In the genomic region with DNA sequence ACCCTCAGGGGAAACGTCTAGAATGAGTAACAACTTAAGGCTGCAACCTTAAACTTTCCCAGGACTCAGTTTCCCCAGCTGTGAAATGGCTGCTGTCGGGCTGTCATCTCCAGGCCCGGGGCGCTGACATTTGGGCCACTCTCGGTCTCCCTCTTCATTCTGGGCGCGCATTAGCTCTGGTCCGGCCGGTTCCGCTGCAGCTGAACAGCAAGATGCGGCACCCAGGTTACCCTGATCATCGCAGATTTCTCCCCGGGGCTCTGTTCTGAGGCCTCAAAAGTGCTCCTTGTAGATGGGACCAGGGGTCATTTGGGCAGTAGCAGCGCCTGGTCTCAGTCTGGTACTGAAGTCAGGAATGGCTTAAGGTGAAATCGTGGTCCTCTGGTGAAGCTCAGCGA, we compare ENCODE assay signal across 8 cellular contexts. TPM values are rescaled to one million over a fixed set of nuclear protein-coding genes. Genes with fewer than 3 reads are reported as not detected.
A peak's percentile ranks its signal among the peaks of the same experiment; 100 is the strongest.
DNase-seq lines count a peak whose midpoint lies in the region; ATAC-seq, FAIRE-seq and TF ChIP-seq lines count a peak whose summit lies in the region.

No MANE protein-coding gene starts in this region.

- H3K9me3 ChIP-seq in RWPE2 (ENCODE audit: severe bottlenecking) (no peaks in the 10 kb centered on the region), esophagus squamous epithelium (peaks cover 0 to 5% (median 0%) of the 10 kb centered on the region in 3 donors), psoas muscle (no peaks in the 10 kb centered on the region)

- TF ChIP-seq POLR2A in esophagus squamous epithelium (IDR thresholded peaks at IDR 0.05) = no peak

- ATAC-seq in RWPE2 (ENCODE audit: low read depth) (no peak), psoas muscle (no peak), HG03354 (IDR thresholded peaks at IDR 0.05; ENCODE audit: poor library complexity, severe bottlenecking, unreplicated experiment) (no peak), GM21381 (IDR thresholded peaks at IDR 0.05; ENCODE audit: unreplicated experiment) (no peak), HG03442 (IDR thresholded peaks at IDR 0.05; ENCODE audit: unreplicated experiment) (no peak)

- H3K27me3 ChIP-seq in RWPE2 (ENCODE audit: insufficient read depth, poor library complexity, severe bottlenecking) (no peaks in the 10 kb centered on the region), esophagus squamous epithelium (peaks cover 0 to 44% (median 0%) of the 10 kb centered on the region in 4 donors), psoas muscle (ENCODE audit: insufficient read depth in 3 of 3, low read length in 2 of 3) (no peaks in the 10 kb centered on the region)

- FAIRE-seq in GM19239 (lab: Jason Lieb, UNC) = peak; percentile 28

- H3K4me1 ChIP-seq in RWPE2 (ENCODE audit: insufficient read depth, poor library complexity, severe bottlenecking) (peaks cover 9% of the 10 kb centered on the region), esophagus squamous epithelium (peaks cover 22 to 30% (median 22%) of the 10 kb centered on the region in 3 donors), psoas muscle (peaks cover 19% of the 10 kb centered on the region)

- no peaks in the 10 kb centered on the region for H3K36me3 ChIP-seq in RWPE2 (ENCODE audit: low read depth)
- H3K36me3 ChIP-seq in esophagus squamous epithelium = no peaks in the 10 kb centered on the region
- no peaks in the 10 kb centered on the region for H3K36me3 ChIP-seq in psoas muscle (ENCODE audit: insufficient read depth in 1 of 2, low read depth in 1 of 2)

- H3K4me3 ChIP-seq in RWPE2 (ENCODE audit: severe bottlenecking) (peak overlapping the region; percentile 73), esophagus squamous epithelium (peak overlapping the region in 3 of 4 donors; percentile 60 to 89 (median 73)), psoas muscle (peak overlapping the region; percentile 87)

- DNase-seq in GM19239 (ENCODE audit: insufficient read length, low spot score) (no peak), RWPE2 (ENCODE audit: low spot score) (no peak), esophagus squamous epithelium (lab: John Stamatoyannopoulos, UW) (no peak), psoas muscle (no peak), NCI-H1694 (lab: John Stamatoyannopoulos, UW) (no peak)

- 20 to 32% methylated on average over 1 to 12 of the region's 16 CpGs for WGBS in esophagus squamous epithelium, 2 donors
- WGBS in psoas muscle, 3 donors = 53 to 59% (median 55%) methylated on average over 16 of the region's 16 CpGs

- intact Hi-C loops in esophagus squamous epithelium (cut with DNase I) = loop anchor here (10.0 kb wide), 1 partner anchor 106 kb away; the partner anchor contains the start of gene CFAP251
- intact Hi-C loops in psoas muscle (cut with DNase I) = loop anchor here in 1 of 2 donors (10.0 kb wide), 1 partner anchor 96 kb away; no protein-coding TSS in a partner anchor

- no peak overlapping the region for H3K27ac ChIP-seq in RWPE2 (ENCODE audit: poor library complexity, severe bottlenecking)
- H3K27ac ChIP-seq in esophagus squamous epithelium = peak overlapping the region in 1 of 4 donors; percentile 85
- no peak overlapping the region for H3K27ac ChIP-seq in psoas muscle

- no peak for TF ChIP-seq CTCF in RWPE2 (IDR thresholded peaks at IDR 0.05; ENCODE audit: poor library complexity, severe bottlenecking)
- no peak for TF ChIP-seq CTCF in esophagus squamous epithelium (IDR thresholded peaks at IDR 0.05)
- TF ChIP-seq CTCF in psoas muscle (IDR thresholded peaks at IDR 0.05) = no peak

RNA-seq across cellular contexts. Expression of gene BCL7A, which starts 0.9 kb away (rescaled TPM):
- total RNA-seq in esophagus squamous epithelium (1 to 10 TPM; 2.5 to 8.6 (median 5.1) TPM), psoas muscle (10 to 100 TPM; 11.3 to 14.3 (median 12.5) TPM)
- 1 to 10 TPM; 3.6 to 8.1 (median 6.5) TPM for polyA plus RNA-seq in psoas muscle

RNA-seq across cellular contexts. Expression of gene MLXIP, which starts 57.8 kb away (rescaled TPM):
- 10 to 100 TPM in 3 of 4 donors, 1 to 10 TPM in 1; 9.6 to 20.0 (median 11.4) TPM for total RNA-seq in esophagus squamous epithelium
- total RNA-seq in psoas muscle = 100 to 1,000 TPM; 114 to 184 (median 137) TPM
- 100 to 1,000 TPM in 1 of 3 donors, 10 to 100 TPM in 2; 50.9 to 114 (median 55.0) TPM for polyA plus RNA-seq in psoas muscle

Comparison
In these comparisons a context has a peak if more than half of its experiments do, and no peak if none do; other contexts are left out.
1. RNA of gene MLXIP, which starts 57.8 kb away (total RNA-seq): 114 to 184 TPM in psoas muscle; 9.6 to 20.0 TPM in esophagus squamous epithelium; every median in the first group is over 4 times any median in the second.
2. Peak in every context shown above with its lines, with median percentiles within 50 percentile points of each other: H3K4me3 ChIP-seq.